Comparison of ENCODE assay signal across 28 cellular contexts in the genomic region with DNA sequence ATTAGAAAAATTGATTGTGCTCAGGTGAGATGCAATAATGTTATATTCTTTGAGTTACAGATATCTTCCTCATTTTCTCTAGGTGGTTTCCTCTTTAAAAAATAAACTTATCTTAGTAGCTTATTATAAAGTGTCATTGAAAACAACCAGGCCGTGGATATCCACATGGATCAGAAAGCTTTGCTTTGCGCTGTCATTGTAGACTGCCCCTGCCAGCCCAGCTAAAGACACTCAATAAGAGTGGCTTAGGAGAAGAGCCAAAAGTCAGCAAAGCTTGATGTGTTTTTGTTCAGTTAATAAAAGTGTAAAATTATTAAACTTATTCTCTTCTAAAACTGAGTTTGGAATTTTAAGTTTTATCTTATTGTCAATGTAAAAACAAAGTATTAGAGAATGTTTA.
"Had no signal": no experiment of that assay in that cellular context is flagged by ENCODE, and none has a peak within 500 bp of the region (broad histone marks: within the 10 kb centered on the region; RNA-seq: fewer than 3 reads in every experiment).

No MANE protein-coding gene starts in this region.

- H3K4me1 ChIP-seq: colonic mucosa, esophagus squamous epithelium, heart right ventricle, left lung, lower lobe of right lung had no signal

- H3K4me1 Mint-ChIP-seq: endodermal cell, mesothelial cell of epicardium, naive B cell had no signal

- H3K27ac ChIP-seq: colonic mucosa, epithelial cell of prostate, esophagus squamous epithelium, gastrocnemius medialis, heart right ventricle, left lung, lower lobe of right lung had no signal

- H3K4me3 ChIP-seq: colonic mucosa, esophagus squamous epithelium, gastrocnemius medialis, heart right ventricle, left lung, lower lobe of right lung, mucosa of descending colon had no signal

- H3K4me3 Mint-ChIP-seq: dendritic cell treated with granulocyte-macrophage colony-stimulating factor and Interleukin-4, amounts not matched to agents 40 ng/mL and 50 ng/mL, for 4 days; effector memory CD8-positive, alpha-beta T cell; endodermal cell; mesothelial cell of epicardium; naive B cell had no signal

- DNase-seq: colonic mucosa; cortex of kidney; effector CD8-positive, alpha-beta T cell; effector memory CD8-positive, alpha-beta T cell; endodermal cell; erythroblast; esophagus squamous epithelium; foreskin fibroblast; foreskin melanocyte; gastrocnemius medialis; glutamatergic neuron; head of caudate nucleus; heart right ventricle; hippocampal formation; left cardiac atrium; left lung; left ventricle myocardium superior; lower lobe of right lung; mesenchymal stem cell; mucosa of descending colon; naive B cell had no signal

- H3K27me3 Mint-ChIP-seq: dendritic cell treated with granulocyte-macrophage colony-stimulating factor and Interleukin-4, amounts not matched to agents 40 ng/mL and 50 ng/mL, for 4 days; effector memory CD8-positive, alpha-beta T cell; naive B cell had no signal

- H3K27me3 ChIP-seq: colonic mucosa, esophagus squamous epithelium, gastrocnemius medialis, heart right ventricle, left lung had no signal

- H3K9me3 ChIP-seq: colonic mucosa, esophagus squamous epithelium, gastrocnemius medialis, heart right ventricle, left lung, lower lobe of right lung, mucosa of descending colon had no signal

- FAIRE-seq: endometrium, islet of Langerhans, keratinocyte had no signal

- ATAC-seq: effector memory CD8-positive, alpha-beta T cell; esophagus mucosa; gastrocnemius medialis; left lung; left ventricle myocardium superior; lower lobe of right lung; mucosa of descending colon had no signal

- H3K27ac Mint-ChIP-seq: dendritic cell treated with granulocyte-macrophage colony-stimulating factor and Interleukin-4, amounts not matched to agents 40 ng/mL and 50 ng/mL, for 4 days; effector memory CD8-positive, alpha-beta T cell; endodermal cell; mesothelial cell of epicardium had no signal
